9 cellular contexts compared by ENCODE assay signal in genomic region chr12:123151679-123152454, GRCh38. TPM values are rescaled to one million over a fixed set of nuclear protein-coding genes. Genes with fewer than 3 reads are reported as not detected.
DNase-seq lines count a peak whose midpoint lies in the region; ATAC-seq, FAIRE-seq and TF ChIP-seq lines count a peak whose summit lies in the region.
"Had no signal": no experiment of that assay in that cellular context is flagged by ENCODE, and none has a peak within 500 bp of the region (broad histone marks: within the 10 kb centered on the region; RNA-seq: fewer than 3 reads in every experiment).

No MANE protein-coding gene starts in this region.

- H3K9me3 Mint-ChIP-seq in activated naive CD4-positive, alpha-beta T cell treated with anti-CD3 and anti-CD28 coated beads, Interleukin-2, amount 50 U/mL, for 24 hours = no peaks in the 10 kb centered on the region
- H3K9me3 Mint-ChIP-seq in astrocyte (ENCODE audit: unreplicated experiment) = no peaks in the 10 kb centered on the region
- no peaks in the 10 kb centered on the region for H3K9me3 Mint-ChIP-seq in type B pancreatic cell

- peaks cover 45% of the 10 kb centered on the region for H3K4me1 Mint-ChIP-seq in activated naive CD4-positive, alpha-beta T cell treated with anti-CD3 and anti-CD28 coated beads, Interleukin-2, amount 50 U/mL, for 24 hours
- H3K4me1 Mint-ChIP-seq in astrocyte (ENCODE audit: low read depth, unreplicated experiment) (peaks cover 11% of the 10 kb centered on the region), type B pancreatic cell (ENCODE audit: unreplicated experiment) (peaks cover 17% of the 10 kb centered on the region)

- peaks cover 1% of the 10 kb centered on the region for H3K36me3 Mint-ChIP-seq in activated naive CD4-positive, alpha-beta T cell treated with anti-CD3 and anti-CD28 coated beads, Interleukin-2, amount 50 U/mL, for 24 hours
- H3K36me3 Mint-ChIP-seq in astrocyte (ENCODE audit: low read depth, unreplicated experiment) = peaks cover 6% of the 10 kb centered on the region
- H3K36me3 Mint-ChIP-seq in type B pancreatic cell = no peaks in the 10 kb centered on the region

- no peak for TF ChIP-seq CTCF in astrocyte (IDR thresholded peaks at IDR 0.05; ENCODE audit: insufficient read depth, low read depth, low read length)
- TF ChIP-seq CTCF in liver (IDR thresholded peaks at IDR 0.05; ENCODE audit: low read depth, low read length, missing input control) = no peak
- TF ChIP-seq CTCF in type B pancreatic cell (conservative IDR thresholded peaks at IDR 0.05) = no peak

- no peak for DNase-seq in activated naive CD4-positive, alpha-beta T cell treated with Interleukin-2 at 50 U/mL for 16 hours
- DNase-seq in astrocyte (ENCODE audit: low read depth) = no peak
- no peak for DNase-seq in type B pancreatic cell (ENCODE audit: extremely low spot score, unreplicated experiment)
- no peak for DNase-seq in GOT3 (lab: John Stamatoyannopoulos, UW)
- no peak for DNase-seq in RCC 7860 (ENCODE audit: low spot score)

- TF ChIP-seq RAD21 in liver (IDR thresholded peaks at IDR 0.05) = no peak

- peak overlapping the region; percentile 62 for H3K27ac Mint-ChIP-seq in activated naive CD4-positive, alpha-beta T cell treated with anti-CD3 and anti-CD28 coated beads, Interleukin-2, amount 50 U/mL, for 24 hours
- peak overlapping the region; percentile 47 for H3K27ac Mint-ChIP-seq in astrocyte (ENCODE audit: unreplicated experiment)
- peak overlapping the region; percentile 41 for H3K27ac Mint-ChIP-seq in type B pancreatic cell

- no peaks in the 10 kb centered on the region for H3K9me3 ChIP-seq in astrocyte (ENCODE audit: insufficient read depth, low read depth, low read length)
- no peaks in the 10 kb centered on the region for H3K9me3 ChIP-seq in liver (ENCODE audit: control insufficient read depth in 4 of 4, low read length in 3 of 4)

- peaks cover 16% of the 10 kb centered on the region for H3K4me1 ChIP-seq in astrocyte (ENCODE audit: insufficient read depth, low read length)
- peaks cover 7 to 45% (median 34%) of the 10 kb centered on the region in 4 donors for H3K4me1 ChIP-seq in liver (ENCODE audit: control insufficient read depth in 4 of 4, insufficient read depth in 4 of 4, low read length in 3 of 4)

- H3K36me3 ChIP-seq in astrocyte (ENCODE audit: insufficient read depth, low read length) (no peaks in the 10 kb centered on the region), liver (ENCODE audit: control insufficient read depth in 4 of 4, insufficient read depth in 3 of 4, low read depth in 1 of 4, low read length in 3 of 4) (peaks cover 0 to 8% (median 3%) of the 10 kb centered on the region in 4 donors)

- H3K27me3 ChIP-seq in astrocyte (ENCODE audit: insufficient read depth, low read length) (no peaks in the 10 kb centered on the region), liver (ENCODE audit: control insufficient read depth in 4 of 4, insufficient read depth in 4 of 4, low read length in 3 of 4) (no peaks in the 10 kb centered on the region)

- 80% methylated on average over 24 of the region's 24 CpGs for WGBS in liver

- FAIRE-seq in astrocyte (lab: Jason Lieb, UNC) = no peak
- no peak for FAIRE-seq in RCC 7860 (lab: Jason Lieb, UNC)
- FAIRE-seq: GM12892 had no signal

- peak overlapping the region; percentile 61 for H2AFZ ChIP-seq in astrocyte (ENCODE audit: low read depth, low read length)

- no peaks in the 10 kb centered on the region for H3K27me3 Mint-ChIP-seq in activated naive CD4-positive, alpha-beta T cell treated with anti-CD3 and anti-CD28 coated beads, Interleukin-2, amount 50 U/mL, for 24 hours
- H3K27me3 Mint-ChIP-seq in astrocyte (ENCODE audit: low read depth, unreplicated experiment) (peaks cover 2% of the 10 kb centered on the region), type B pancreatic cell (peaks cover 33% of the 10 kb centered on the region)

- peak overlapping the region; percentile 63 for H3K4me3 ChIP-seq in astrocyte (ENCODE audit: insufficient read depth, low read depth, low read length)
- peak overlapping the region in 2 of 3 donors; percentile 59 to 87 for H3K4me3 ChIP-seq in liver (ENCODE audit: low read depth in 1 of 3, low read length in 3 of 3)

- H3K4me2 ChIP-seq in astrocyte (ENCODE audit: low read length) = peak overlapping the region; percentile 92

- H3K79me2 ChIP-seq in astrocyte (ENCODE audit: insufficient read depth, low read length) = peaks cover 6% of the 10 kb centered on the region

- H3K4me3 Mint-ChIP-seq in activated naive CD4-positive, alpha-beta T cell treated with anti-CD3 and anti-CD28 coated beads, Interleukin-2, amount 50 U/mL, for 24 hours = peak overlapping the region; percentile 87
- H3K4me3 Mint-ChIP-seq in astrocyte (ENCODE audit: unreplicated experiment) (peak overlapping the region; percentile 85), type B pancreatic cell (peak overlapping the region; percentile 88)

- no peak overlapping the region for H3K27ac ChIP-seq in astrocyte (ENCODE audit: low read depth, low read length)
- peak overlapping the region; percentile 48 to 63 for H3K27ac ChIP-seq in liver (ENCODE audit: low read depth in 1 of 2, low read length in 2 of 2)

- H3K9ac ChIP-seq in astrocyte (ENCODE audit: low read length) = peak overlapping the region; percentile 78
- H3K9ac ChIP-seq in liver (ENCODE audit: low read depth in 1 of 2, low read length in 2 of 2) = peak overlapping the region in 1 of 2 donors; percentile 66

- peaks cover 15% of the 10 kb centered on the region for H4K20me1 ChIP-seq in astrocyte (ENCODE audit: insufficient read depth, low read length)

- ATAC-seq in HG02970 (IDR thresholded peaks at IDR 0.05; ENCODE audit: low FRiP score, unreplicated experiment) = no peak

TF ChIP-seq in liver, 16 proteins besides CTCF, POLR2A, EP300 and RAD21:
- TF ChIP-seq ZBTB33 (IDR thresholded peaks at IDR 0.05) = no peak
- TF ChIP-seq HNF4A (conservative IDR thresholded peaks at IDR 0.05) = peak in 1 of 2 donors; percentile 5
TF ChIP-seq in liver: peak in this region for 1.

RNA-seq across cellular contexts. Expression of gene PITPNM2, which starts 1.0 kb away (rescaled TPM):
- total RNA-seq in astrocyte (13.2 and 14.2 TPM in 2 replicates), liver (10 to 100 TPM in 1 of 2 donors, 1 to 10 TPM in 1; 1.3 to 28.4 TPM), type B pancreatic cell (ENCODE audit: low replicate concordance) (6.8 and 8.6 TPM in 2 replicates)
- polyA plus RNA-seq in liver = 1 to 10 TPM; 3.6 to 6.6 TPM
